17 cellular contexts compared by ENCODE assay signal in the genomic region with DNA sequence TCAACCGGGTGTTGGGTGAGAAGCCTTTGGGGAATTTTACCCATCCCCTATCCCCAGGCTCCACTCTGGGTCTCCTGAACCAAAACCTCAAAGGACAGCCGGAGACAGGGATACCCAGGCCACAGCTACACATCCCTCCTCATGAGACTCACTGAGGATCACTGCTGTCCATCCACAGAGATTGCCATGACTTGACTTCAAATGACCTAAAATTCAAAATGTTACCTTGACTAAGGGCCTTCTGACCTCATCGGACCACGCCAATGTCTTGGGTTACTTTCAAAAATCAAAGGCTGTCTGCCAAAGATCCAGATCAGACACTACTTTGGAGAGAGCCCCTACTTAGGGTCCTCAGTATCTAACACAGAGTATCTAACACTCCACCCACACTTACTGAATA.
"Had no signal": no experiment of that assay in that cellular context is flagged by ENCODE, and none has a peak within 500 bp of the region (broad histone marks: within the 10 kb centered on the region; RNA-seq: fewer than 3 reads in every experiment).

No MANE protein-coding gene starts in this region.

- H3K27me3 ChIP-seq: brain microvascular endothelial cell, tibial nerve, vagina had no signal

- H3K36me3 Mint-ChIP-seq: activated CD8-positive, alpha-beta memory T cell treated with anti-CD3 and anti-CD28 coated beads, Interleukin-2, amount 10 ng/mL, durations not matched to agents 7 days and 5 days had no signal

- H3K36me3 ChIP-seq: brain microvascular endothelial cell had no signal

- H3K9me3 ChIP-seq: tibial nerve, vagina had no signal

- H3K27ac ChIP-seq: brain microvascular endothelial cell, tibial nerve, vagina had no signal

- H3K4me1 Mint-ChIP-seq: activated B cell treated with CpG ODN at 0.5 μM for 24 hours; stimulated activated memory B cell treated with anti-CD40 and anti-IgM and Interleukin-4, amounts not matched to agents 10 μg/mL and 1 μg/mL and 100 μg/mL, for 72 hours had no signal

- H3K27ac Mint-ChIP-seq: activated B cell treated with CpG ODN at 0.5 μM for 24 hours; activated CD4-positive, alpha-beta memory T cell treated with anti-CD3 and anti-CD28 coated beads, Interleukin-2, amount 10 ng/mL, durations not matched to agents 7 days and 5 days; activated CD8-positive, alpha-beta memory T cell treated with anti-CD3 and anti-CD28 coated beads, Interleukin-2, amount 10 ng/mL, durations not matched to agents 7 days and 5 days; activated naive CD8-positive, alpha-beta T cell treated with anti-CD3 and anti-CD28 coated beads, Interleukin-2, amount 50 U/mL, for 24 hours; stimulated activated memory B cell treated with anti-CD40 and anti-IgM and Interleukin-4, amounts not matched to agents 10 μg/mL and 1 μg/mL and 100 μg/mL, for 72 hours had no signal

- H3K4me3 Mint-ChIP-seq: activated B cell treated with CpG ODN at 0.5 μM for 24 hours; activated CD4-positive, alpha-beta memory T cell treated with anti-CD3 and anti-CD28 coated beads, Interleukin-2, amount 10 ng/mL, durations not matched to agents 7 days and 5 days; activated CD8-positive, alpha-beta memory T cell treated with anti-CD3 and anti-CD28 coated beads, Interleukin-2, amount 10 ng/mL, durations not matched to agents 7 days and 5 days; activated naive CD8-positive, alpha-beta T cell treated with anti-CD3 and anti-CD28 coated beads, Interleukin-2, amount 50 U/mL, for 24 hours; stimulated activated memory B cell treated with anti-CD40 and anti-IgM and Interleukin-4, amounts not matched to agents 10 μg/mL and 1 μg/mL and 100 μg/mL, for 72 hours had no signal

- DNase-seq: activated B cell treated with CpG ODN at 0.5 μM for 24 hours; activated CD4-positive, alpha-beta memory T cell treated with anti-CD3 and anti-CD28 coated beads, Interleukin-2, amount 10 ng/mL, durations not matched to agents 7 days and 5 days; activated CD4-positive, alpha-beta T cell treated with anti-CD3 and anti-CD28 coated beads for 4 hours; activated CD8-positive, alpha-beta memory T cell treated with anti-CD3 and anti-CD28 coated beads, Interleukin-2, amount 10 ng/mL, durations not matched to agents 7 days and 5 days; activated naive CD4-positive, alpha-beta T cell treated with Interleukin-2 at 50 U/mL for 16 hours; activated naive CD8-positive, alpha-beta T cell treated with anti-CD3 and anti-CD28 coated beads, Interleukin-2, amount 50 U/mL, for 24 hours; brain microvascular endothelial cell; effector CD8-positive, alpha-beta T cell; foreskin fibroblast; left colon; stimulated activated CD4-positive, alpha-beta T cell treated with anti-CD3 and anti-CD28 coated beads, Interleukin-4, amount 100 ng/mL, for 4 hours; T-cell had no signal

- ATAC-seq: activated CD8-positive, alpha-beta memory T cell treated with anti-CD3 and anti-CD28 coated beads, Interleukin-2, amount 10 ng/mL, durations not matched to agents 7 days and 5 days; activated naive CD8-positive, alpha-beta T cell treated with anti-CD3 and anti-CD28 coated beads, Interleukin-2, amount 50 U/mL, for 24 hours; left colon; sciatic nerve; SK-N-SH treated with all-trans-retinoic acid at 6 μM for 48 hours; stimulated activated memory B cell treated with anti-CD40 and anti-IgM and Interleukin-4, amounts not matched to agents 10 μg/mL and 1 μg/mL and 100 μg/mL, for 72 hours; T-cell had no signal

- H3K27me3 Mint-ChIP-seq: activated naive CD8-positive, alpha-beta T cell treated with anti-CD3 and anti-CD28 coated beads, Interleukin-2, amount 50 U/mL, for 24 hours; stimulated activated memory B cell treated with anti-CD40 and anti-IgM and Interleukin-4, amounts not matched to agents 10 μg/mL and 1 μg/mL and 100 μg/mL, for 72 hours; T-cell had no signal

- H3K4me3 ChIP-seq: tibial nerve, vagina had no signal

- H3K9me3 Mint-ChIP-seq: activated B cell treated with CpG ODN at 0.5 μM for 24 hours; activated CD4-positive, alpha-beta memory T cell treated with anti-CD3 and anti-CD28 coated beads, Interleukin-2, amount 10 ng/mL, durations not matched to agents 7 days and 5 days; activated naive CD8-positive, alpha-beta T cell treated with anti-CD3 and anti-CD28 coated beads, Interleukin-2, amount 50 U/mL, for 24 hours; stimulated activated memory B cell treated with anti-CD40 and anti-IgM and Interleukin-4, amounts not matched to agents 10 μg/mL and 1 μg/mL and 100 μg/mL, for 72 hours; T-cell had no signal
